8 cellular contexts compared by ENCODE assay signal in the genomic region with DNA sequence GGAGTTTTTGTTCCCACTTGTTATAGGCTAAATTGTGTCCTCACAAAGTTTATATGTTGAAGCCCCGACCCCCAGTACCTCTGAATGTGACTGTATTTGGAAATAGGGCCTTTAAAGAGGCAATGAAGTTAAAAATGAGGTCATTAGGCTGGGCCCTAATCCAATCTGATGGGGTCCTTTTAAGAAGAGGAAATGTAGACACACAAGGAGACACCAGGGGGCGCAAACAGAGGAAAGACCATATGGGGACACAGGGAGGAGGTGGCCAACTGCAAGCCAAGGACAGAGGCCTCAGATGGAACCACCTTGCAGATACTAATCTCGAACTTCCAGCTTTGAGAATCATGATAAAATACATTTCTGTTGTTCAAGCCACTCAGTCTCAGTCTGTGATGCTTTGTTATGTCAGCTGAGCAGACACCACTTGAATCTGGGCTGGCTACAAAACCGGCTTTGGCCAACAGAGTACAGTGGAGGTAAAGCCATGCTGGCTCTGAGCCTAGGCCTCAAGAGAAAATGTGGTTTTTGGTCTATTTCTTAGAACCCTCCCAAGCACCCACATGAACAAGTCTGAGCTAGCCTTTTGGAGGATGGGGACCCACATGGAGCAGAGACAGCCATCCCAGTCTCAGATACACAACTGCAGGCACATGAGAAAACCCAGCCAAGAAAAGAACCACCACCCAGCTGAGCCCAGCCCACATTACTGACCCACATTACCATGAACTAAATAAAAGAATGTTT. TPM values are rescaled to one million over a fixed set of nuclear protein-coding genes. Genes with fewer than 3 reads are reported as not detected.
DNase-seq lines count a peak whose midpoint lies in the region; ATAC-seq and TF ChIP-seq lines count a peak whose summit lies in the region.
"Not testable (repeated sequence)": the region's sequence is repeated elsewhere in the genome, so short reads cannot be mapped to it uniquely, and the experiment has no call there.

No MANE protein-coding gene starts in this region.

- not testable (repeated sequence) for H3K4me1 ChIP-seq in mucosa of descending colon (ENCODE audit: low read depth)

- H3K36me3 Mint-ChIP-seq in Calu3 (ENCODE audit: insufficient read depth, unreplicated experiment); activated T-helper 2 cell treated with anti-CD3 and anti-CD28 coated beads, Interferon-gamma antibody, Interleukin-2, Interleukin-4, amounts not matched to agents 10 μg/mL and 5 μg/mL and 100 μg/mL, durations not matched to agents 14 hours and 24 hours and 36 hours (ENCODE audit: low read depth): not testable (repeated sequence)

- not testable (repeated sequence) for H3K4me1 Mint-ChIP-seq in Calu3 (ENCODE audit: low read depth, unreplicated experiment); activated T-helper 2 cell treated with anti-CD3 and anti-CD28 coated beads, Interferon-gamma antibody, Interleukin-2, Interleukin-4, amounts not matched to agents 10 μg/mL and 5 μg/mL and 100 μg/mL, durations not matched to agents 14 hours and 24 hours and 36 hours (ENCODE audit: low read depth)

- intact Hi-C loops in Calu3 (cut with micrococcal nuclease; ENCODE audit: unreplicated experiment); activated T-helper 2 cell treated with anti-CD3 and anti-CD28 coated beads, Interferon-gamma antibody, Interleukin-2, Interleukin-4, amounts not matched to agents 10 μg/mL and 5 μg/mL and 100 μg/mL, durations not matched to agents 14 hours and 24 hours and 36 hours (cut with micrococcal nuclease); mucosa of descending colon (cut with DNase I, micrococcal nuclease): not testable (repeated sequence)

- CTCF ChIA-PET in Calu3 (lab: Charles Lee) = not testable (repeated sequence)

- TF ChIP-seq CTCF in Calu3 (IDR thresholded peaks at IDR 0.05; ENCODE audit: unreplicated experiment) = peak; percentile 43
- peak; percentile 11 for TF ChIP-seq CTCF in HL-60 (IDR thresholded peaks at IDR 0.05; ENCODE audit: insufficient read depth, low read length)
- not testable (repeated sequence) for TF ChIP-seq CTCF in mucosa of descending colon (IDR thresholded peaks at IDR 0.05)

- not testable (repeated sequence) for H3K27ac ChIP-seq in HL-60 (replicated peaks)

- not testable (repeated sequence) for H3K36me3 ChIP-seq in mucosa of descending colon (ENCODE audit: low read depth)

- BruUV-seq in Calu3 (replicated peaks; lab: Mats Ljungman, UMichigan) = not testable (repeated sequence)

- not testable (repeated sequence) for H3K9me3 Mint-ChIP-seq in Calu3 (ENCODE audit: low read depth, unreplicated experiment); activated T-helper 2 cell treated with anti-CD3 and anti-CD28 coated beads, Interferon-gamma antibody, Interleukin-2, Interleukin-4, amounts not matched to agents 10 μg/mL and 5 μg/mL and 100 μg/mL, durations not matched to agents 14 hours and 24 hours and 36 hours

- not testable (repeated sequence) for H3K4me3 ChIP-seq in HL-60 (replicated peaks; ENCODE audit: insufficient read depth, low read length); mucosa of descending colon

- ATAC-seq in SK-N-SH treated with all-trans-retinoic acid at 6 μM for 48 hours (peak; percentile 93), mucosa of descending colon (peak; percentile 79)

- H3K27me3 ChIP-seq in HL-60 (ENCODE audit: insufficient read depth, poor library complexity, severe bottlenecking) = not testable (repeated sequence)

- not testable (repeated sequence) for H3K27me3 Mint-ChIP-seq in Calu3 (ENCODE audit: unreplicated experiment); activated T-helper 2 cell treated with anti-CD3 and anti-CD28 coated beads, Interferon-gamma antibody, Interleukin-2, Interleukin-4, amounts not matched to agents 10 μg/mL and 5 μg/mL and 100 μg/mL, durations not matched to agents 14 hours and 24 hours and 36 hours (ENCODE audit: low read depth)

- H3K9me3 ChIP-seq in mucosa of descending colon = not testable (repeated sequence)

- H3K4me3 Mint-ChIP-seq in Calu3 (ENCODE audit: low read depth, unreplicated experiment); activated T-helper 2 cell treated with anti-CD3 and anti-CD28 coated beads, Interferon-gamma antibody, Interleukin-2, Interleukin-4, amounts not matched to agents 10 μg/mL and 5 μg/mL and 100 μg/mL, durations not matched to agents 14 hours and 24 hours and 36 hours (ENCODE audit: low read depth): not testable (repeated sequence)

- H3K27ac Mint-ChIP-seq in Calu3 (ENCODE audit: unreplicated experiment); activated T-helper 2 cell treated with anti-CD3 and anti-CD28 coated beads, Interferon-gamma antibody, Interleukin-2, Interleukin-4, amounts not matched to agents 10 μg/mL and 5 μg/mL and 100 μg/mL, durations not matched to agents 14 hours and 24 hours and 36 hours: not testable (repeated sequence)

- DNase-seq in Calu3 (peak; percentile 71), HL-60 (ENCODE audit: low read depth in 1 of 2, low spot score in 1 of 2) (peak in 1 of 2 experiments; percentile 85), NCI-H2227 (lab: John Stamatoyannopoulos, UW; ENCODE audit: unreplicated experiment) (peak; percentile 38), fibroblast of peridontal ligament (ENCODE audit: extremely low read depth) (peak; percentile 56), mucosa of descending colon (peak in 2 of 3 donors; percentile 41 to 81)
- peak; percentile 25 for DNase-seq in activated T-helper 2 cell treated with anti-CD3 and anti-CD28 coated beads, Interferon-gamma antibody, Interleukin-2, Interleukin-4, amounts not matched to agents 10 μg/mL and 5 μg/mL and 100 μg/mL, durations not matched to agents 14 hours and 24 hours and 36 hours (ENCODE audit: low spot score)
- DNase-seq in stimulated activated CD8-positive, alpha-beta memory T cell treated with anti-CD3 and anti-CD28 coated beads, Interleukin-4, amount 100 ng/mL, for 24 hours (ENCODE audit: low read depth) = peak; percentile 6

RNA-seq across cellular contexts. Expression of a gene that starts 20.7 kb away (rescaled TPM):
- total RNA-seq in Calu3 (2022) (3.7 and 5.8 TPM in 2 replicates), mucosa of descending colon (10 to 100 TPM; 12.2 to 34.3 (median 26.4) TPM)
- not detected in 2 replicates for total RNA-seq in activated T-helper 2 cell treated with anti-CD3 and anti-CD28 coated beads, Interferon-gamma antibody, Interleukin-2, Interleukin-4, amounts not matched to agents 10 μg/mL and 5 μg/mL and 100 μg/mL, durations not matched to agents 14 hours and 24 hours and 36 hours

RNA-seq across cellular contexts. Expression of a gene that starts 29.8 kb away (rescaled TPM):
- total RNA-seq in Calu3 (2022) (90.6 and 92.5 TPM in 2 replicates), mucosa of descending colon (10 to 100 TPM; 40.3 to 55.5 (median 43.0) TPM)
- 38.0 and 39.7 TPM in 2 replicates for total RNA-seq in activated T-helper 2 cell treated with anti-CD3 and anti-CD28 coated beads, Interferon-gamma antibody, Interleukin-2, Interleukin-4, amounts not matched to agents 10 μg/mL and 5 μg/mL and 100 μg/mL, durations not matched to agents 14 hours and 24 hours and 36 hours
